In the genomic region with DNA sequence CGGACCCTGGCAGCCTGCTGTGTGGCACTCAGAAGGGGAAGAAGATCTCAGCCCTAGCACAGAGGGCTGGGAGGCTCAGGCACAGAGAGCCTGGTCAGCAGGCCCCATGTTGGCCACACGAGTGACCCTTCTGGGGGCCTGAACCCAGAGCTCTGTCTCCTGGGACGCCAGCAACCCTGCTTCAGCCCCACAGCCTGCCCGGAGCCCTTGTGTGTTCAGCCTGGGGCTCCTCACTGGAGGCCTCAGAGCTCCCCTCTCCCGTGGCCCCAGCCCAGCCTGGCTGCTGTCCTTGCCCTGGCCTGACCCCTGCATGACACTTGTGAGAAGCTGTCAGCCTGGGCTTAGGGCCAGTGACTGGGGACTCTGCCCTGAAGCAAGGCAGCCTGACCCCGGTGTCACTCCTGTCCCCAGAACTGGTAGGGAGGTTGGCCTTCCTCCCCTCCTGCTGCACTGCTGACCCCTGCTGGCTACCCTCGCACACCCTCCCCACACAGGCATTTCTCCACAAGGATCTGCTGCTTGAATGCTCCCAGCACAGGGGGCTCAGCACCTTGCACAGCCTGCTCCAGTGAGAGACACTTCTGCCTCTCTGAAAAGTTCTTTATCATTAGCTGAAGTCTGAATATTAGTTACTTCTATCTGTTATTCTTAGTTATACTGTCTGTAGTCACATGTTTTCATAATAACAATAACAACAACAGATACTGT, we compare ENCODE assay signal across 9 cellular contexts. TPM values are rescaled to one million over a fixed set of nuclear protein-coding genes. Genes with fewer than 3 reads are reported as not detected.
DNase-seq lines count a peak whose midpoint lies in the region; ATAC-seq and TF ChIP-seq lines count a peak whose summit lies in the region.
"Had no signal": no experiment of that assay in that cellular context is flagged by ENCODE, and none has a peak within 500 bp of the region (broad histone marks: within the 10 kb centered on the region; RNA-seq: fewer than 3 reads in every experiment).

No MANE protein-coding gene starts in this region.

- no peak overlapping the region for H3K4me3 Mint-ChIP-seq in HFFc6
- H3K4me3 Mint-ChIP-seq in activated naive CD8-positive, alpha-beta T cell treated with anti-CD3 and anti-CD28 coated beads, Interleukin-2, amount 50 U/mL, for 24 hours, result no peak overlapping the region

- BruUV-seq in Panc1 (replicated peaks; lab: Mats Ljungman, UMichigan), result no TSS peak

- peaks cover 7% of the 10 kb centered on the region; the same call in 1 of the 2 replicates for H3K27me3 Mint-ChIP-seq in HFFc6 (ENCODE audit: insufficient read depth)
- H3K27me3 Mint-ChIP-seq in activated naive CD8-positive, alpha-beta T cell treated with anti-CD3 and anti-CD28 coated beads, Interleukin-2, amount 50 U/mL, for 24 hours, result peaks cover 8% of the 10 kb centered on the region

- H3K4me3 ChIP-seq in Panc1 (ENCODE audit: low read depth in 2 of 2, low read length in 2 of 2), result no peak overlapping the region
- H3K4me3 ChIP-seq in hepatocyte, result no peak overlapping the region

- H2AFZ ChIP-seq in hepatocyte, result no peak overlapping the region

- no peaks in the 10 kb centered on the region for H3K36me3 ChIP-seq in Panc1 (ENCODE audit: control insufficient read depth, insufficient read depth, low read length)
- no peaks in the 10 kb centered on the region for H3K36me3 ChIP-seq in hepatocyte (replicated peaks; ENCODE audit: insufficient read depth, low read depth)

- peak; percentile 73 for DNase-seq in COLO668 (lab: John Stamatoyannopoulos, UW; ENCODE audit: unreplicated experiment)
- peak; percentile 26 for DNase-seq in HFFc6
- no peak for DNase-seq in Panc1 (ENCODE audit: low read depth, low spot score)
- peak; percentile 57 for DNase-seq in activated naive CD8-positive, alpha-beta T cell treated with anti-CD3 and anti-CD28 coated beads, Interleukin-2, amount 50 U/mL, for 24 hours
- peak; percentile 78 for DNase-seq in hepatocyte (ENCODE audit: low spot score)
- DNase-seq in stimulated activated CD4-positive, alpha-beta T cell treated with anti-CD3 and anti-CD28 coated beads, Interleukin-12 subunit alpha, Interleukin-12 subunit beta, amount 100 ng/mL, for 4 hours, result peak; percentile 32

- H3K9me2 ChIP-seq in hepatocyte (replicated peaks; ENCODE audit: insufficient read depth), result no peaks in the 10 kb centered on the region

- H3K4me1 ChIP-seq in Panc1 (ENCODE audit: control insufficient read depth, insufficient read depth, low read length) (peaks cover 15% of the 10 kb centered on the region), hepatocyte (ENCODE audit: insufficient read depth) (peaks cover 16% of the 10 kb centered on the region)

- no peak overlapping the region for H3K27ac Mint-ChIP-seq in HFFc6
- H3K27ac Mint-ChIP-seq in activated naive CD8-positive, alpha-beta T cell treated with anti-CD3 and anti-CD28 coated beads, Interleukin-2, amount 50 U/mL, for 24 hours, result no peak overlapping the region

- CTCF ChIA-PET in Panc1 (lab: Charles Lee), result interaction anchor here (0.6 to 2.6 kb wide), 3 partner anchors 17 to 51 kb away, joined by 5 to 24 read pairs (median 5); a partner anchor contains a TSS

- H4K20me1 ChIP-seq in hepatocyte (ENCODE audit: insufficient read depth, poor library complexity, severe bottlenecking), result no peaks in the 10 kb centered on the region

- H3K27me3 ChIP-seq in Panc1 (ENCODE audit: control insufficient read depth, insufficient read depth, low read length), result no peaks in the 10 kb centered on the region
- no peaks in the 10 kb centered on the region for H3K27me3 ChIP-seq in hepatocyte

- in situ Hi-C loops in Panc1 (cut with HindIII; ENCODE audit: low pct_unique_long_range_greater_than_20kb, low sequenced_read_pairs), result no loop called here

- H3K4me2 ChIP-seq in hepatocyte, result no peak overlapping the region

- 59% methylated on average over 7 of the region's 7 CpGs for WGBS in hepatocyte (ENCODE audit: low lambda C conversion rate, missing lambda C conversion rate)

- intact Hi-C loops in Panc1 (cut with micrococcal nuclease; ENCODE audit: unreplicated experiment), result no loop called here

- H3K27ac ChIP-seq in Panc1 (ENCODE audit: low read length) (no peak overlapping the region), hepatocyte (no peak overlapping the region)

- POLR2A ChIA-PET in Panc1 (lab: Charles Lee), result interaction anchor here (0.6 kb wide), 1 partner anchor 465 kb away, joined by 12 read pairs; no protein-coding TSS in a partner anchor

- H3K9me3 ChIP-seq in Panc1 (ENCODE audit: control insufficient read depth, insufficient read depth, low read depth, low read length) (no peaks in the 10 kb centered on the region), hepatocyte (ENCODE audit: low read depth) (no peaks in the 10 kb centered on the region)

- TF ChIP-seq CTCF in HFFc6 (IDR thresholded peaks at IDR 0.05) (peak; percentile 81), Panc1 (IDR thresholded peaks at IDR 0.05) (peak; percentile 93), hepatocyte (IDR thresholded peaks at IDR 0.05; ENCODE audit: poor library complexity) (peak; percentile 65)

- H3K36me3 Mint-ChIP-seq in HFFc6 (ENCODE audit: low read depth), result no peaks in the 10 kb centered on the region; the same call in 1 of the 2 replicates
- no peaks in the 10 kb centered on the region for H3K36me3 Mint-ChIP-seq in activated naive CD8-positive, alpha-beta T cell treated with anti-CD3 and anti-CD28 coated beads, Interleukin-2, amount 50 U/mL, for 24 hours (ENCODE audit: low read depth)

- H3K79me2 ChIP-seq in hepatocyte, result no peaks in the 10 kb centered on the region

- no peaks in the 10 kb centered on the region for H3K9me3 Mint-ChIP-seq in HFFc6
- no peaks in the 10 kb centered on the region for H3K9me3 Mint-ChIP-seq in activated naive CD8-positive, alpha-beta T cell treated with anti-CD3 and anti-CD28 coated beads, Interleukin-2, amount 50 U/mL, for 24 hours

- ATAC-seq in Panc1 (peak; percentile 93), HG03175 (IDR thresholded peaks at IDR 0.05; ENCODE audit: unreplicated experiment) (no peak), HG02840 (IDR thresholded peaks at IDR 0.05; ENCODE audit: low FRiP score, unreplicated experiment) (no peak)
- ATAC-seq in activated naive CD8-positive, alpha-beta T cell treated with anti-CD3 and anti-CD28 coated beads, Interleukin-2, amount 50 U/mL, for 24 hours, result peak; percentile 62

- H3K4me1 Mint-ChIP-seq in HFFc6 (ENCODE audit: low read depth), result peaks cover 18% of the 10 kb centered on the region
- H3K4me1 Mint-ChIP-seq in activated naive CD8-positive, alpha-beta T cell treated with anti-CD3 and anti-CD28 coated beads, Interleukin-2, amount 50 U/mL, for 24 hours, result peaks cover 1% of the 10 kb centered on the region

RNA-seq across cellular contexts. Expression of a gene that starts 15.4 kb away (rescaled TPM):
- under 1 TPM in 4 of 6 experiments, not detected in 2; 0.25 to 0.83 (median 0.50) TPM for total RNA-seq in HFFc6 (2021; fragmentation: NEBNext Ultra II Directional; extraction: Animal tissue kit (Norgen Biotek cat#: 25700))
- not detected for total RNA-seq in Panc1 (2021; ENCODE audit: unreplicated experiment)
- not detected for polyA plus RNA-seq in Panc1 (2012; ENCODE audit: insufficient read length)
- 7.9 and 9.5 TPM in 2 replicates for total RNA-seq in hepatocyte
- polyA plus RNA-seq in hepatocyte, result 21.1 and 25.3 TPM in 2 replicates
- total RNA-seq: pulmonary artery endothelial cell had no signal

RNA-seq across cellular contexts. Expression of a gene that starts 26.9 kb away (rescaled TPM):
- total RNA-seq in HFFc6 (2021; fragmentation: NEBNext Ultra II Directional; extraction: Animal tissue kit (Norgen Biotek cat#: 25700)), result 10 to 100 TPM; 42.4 to 46.7 (median 44.9) TPM
- total RNA-seq in Panc1 (2021; ENCODE audit: unreplicated experiment) (89.8 TPM), hepatocyte (38.1 and 41.5 TPM in 2 replicates)
- 75.3 TPM for polyA plus RNA-seq in Panc1 (2012; ENCODE audit: insufficient read length)
- 66.3 and 68.2 TPM in 2 replicates for polyA plus RNA-seq in hepatocyte

RNA-seq across cellular contexts. Expression of a gene that starts 41.7 kb away (rescaled TPM):
- not detected for total RNA-seq in HFFc6 (2021; fragmentation: NEBNext Ultra II Directional; extraction: Animal tissue kit (Norgen Biotek cat#: 25700))
- not detected for total RNA-seq in Panc1 (2021; ENCODE audit: unreplicated experiment)
- not detected for polyA plus RNA-seq in Panc1 (2012; ENCODE audit: insufficient read length)
- 2.3 and 6.7 TPM in 2 replicates for total RNA-seq in hepatocyte
- polyA plus RNA-seq in hepatocyte, result 0.86 and 1.1 TPM in 2 replicates
- total RNA-seq: pulmonary artery endothelial cell had no signal

RNA-seq across cellular contexts. Expression of a gene that starts 50.6 kb away (rescaled TPM):
- 100 to 1,000 TPM; 109 to 167 (median 140) TPM for total RNA-seq in HFFc6 (2021; fragmentation: NEBNext Ultra II Directional; extraction: Animal tissue kit (Norgen Biotek cat#: 25700))
- total RNA-seq in Panc1 (2021; ENCODE audit: unreplicated experiment) (135 TPM), hepatocyte (33.0 and 44.7 TPM in 2 replicates)
- 173 TPM for polyA plus RNA-seq in Panc1 (2012; ENCODE audit: insufficient read length)
- polyA plus RNA-seq in hepatocyte, result 147 and 151 TPM in 2 replicates

Comparison
In these comparisons a context has a peak if more than half of its experiments do, and no peak if none do; other contexts are left out.
1. ATAC-seq: peak in Panc1 (single experiment) and activated naive CD8-positive, alpha-beta T cell treated with anti-CD3 and anti-CD28 coated beads, Interleukin-2, amount 50 U/mL, for 24 hours (single experiment); none in HG03175 (single experiment) and HG02840 (single experiment).
2. Peak in every context shown above with its lines, with median percentiles within 50 percentile points of each other: CTCF ChIP-seq.